1 cellular context compared by ENCODE assay signal in the genomic region with DNA sequence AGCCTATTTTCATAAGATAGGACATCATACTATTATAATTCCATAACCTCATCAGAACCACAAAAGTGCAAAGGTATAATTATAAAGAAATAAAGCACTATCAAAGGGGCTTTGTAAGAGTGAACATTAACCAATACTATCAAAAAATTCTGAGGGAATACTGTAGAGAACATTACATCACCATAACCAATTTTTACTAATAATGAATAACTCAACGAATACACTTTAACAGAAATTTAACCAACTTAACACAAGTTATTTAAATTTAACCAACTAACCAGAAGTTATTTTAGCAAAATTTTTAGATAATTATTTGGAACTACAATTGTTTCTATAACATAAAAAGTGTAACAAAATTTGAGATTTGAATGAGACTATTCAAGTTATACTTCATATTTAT.
TF ChIP-seq lines count a peak whose summit lies in the region.

No MANE protein-coding gene starts in this region.

TF ChIP-seq in A549, 52 proteins besides CTCF, POLR2A, EP300 and RAD21 (continued from another document):
- TF ChIP-seq, protein P1, sequence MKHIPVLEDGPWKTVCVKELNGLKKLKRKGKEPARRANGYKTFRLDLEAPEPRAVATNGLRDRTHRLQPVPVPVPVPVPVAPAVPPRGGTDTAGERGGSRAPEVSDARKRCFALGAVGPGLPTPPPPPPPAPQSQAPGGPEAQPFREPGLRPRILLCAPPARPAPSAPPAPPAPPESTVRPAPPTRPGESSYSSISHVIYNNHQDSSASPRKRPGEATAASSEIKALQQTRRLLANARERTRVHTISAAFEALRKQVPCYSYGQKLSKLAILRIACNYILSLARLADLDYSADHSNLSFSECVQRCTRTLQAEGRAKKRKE (CRISPR knock-in tag; IDR thresholded peaks at IDR 0.05; ENCODE audit: low read depth) = no peak
